Comparison of ENCODE assay signal across 12 cellular contexts in the genomic region with DNA sequence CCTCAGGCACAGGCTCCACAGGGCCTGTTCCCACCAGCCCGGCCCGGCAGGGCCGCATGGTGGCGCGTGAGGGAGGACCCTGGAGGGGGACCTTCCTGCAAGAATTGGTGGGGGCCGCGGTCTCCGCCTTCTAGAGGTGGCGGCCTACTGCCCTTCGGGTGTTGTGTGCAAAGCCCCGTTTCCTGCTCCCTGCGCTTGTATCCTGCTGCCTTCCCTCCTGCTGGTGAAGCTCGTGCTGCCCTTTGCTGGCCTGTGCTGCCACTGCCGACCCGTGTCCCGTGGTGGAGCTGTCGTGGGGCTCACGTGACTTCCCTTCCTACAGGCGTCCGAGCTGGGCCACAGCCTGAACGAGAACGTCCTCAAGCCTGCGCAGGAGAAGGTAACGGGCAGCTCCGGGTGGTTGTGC. TPM values are rescaled to one million over a fixed set of nuclear protein-coding genes. Genes with fewer than 3 reads are reported as not detected.
DNase-seq lines count a peak whose midpoint lies in the region; ATAC-seq, FAIRE-seq and TF ChIP-seq lines count a peak whose summit lies in the region.
"Had no signal": no experiment of that assay in that cellular context is flagged by ENCODE, and none has a peak within 500 bp of the region (broad histone marks: within the 10 kb centered on the region; RNA-seq: fewer than 3 reads in every experiment).

No MANE protein-coding gene starts in this region.

- peaks cover 3% of the 10 kb centered on the region for H3K36me3 Mint-ChIP-seq in activated naive CD4-positive, alpha-beta T cell treated with anti-CD3 and anti-CD28 coated beads for 36 hours (ENCODE audit: low read depth)
- H3K36me3 Mint-ChIP-seq in activated naive CD8-positive, alpha-beta T cell treated with anti-CD3 and anti-CD28 coated beads, Interleukin-2, amount 10 ng/mL, durations not matched to agents 7 days and 5 days: peaks cover 3% of the 10 kb centered on the region

- H3K4me3 ChIP-seq in NB4 (ENCODE audit: low read depth, low read length): peak overlapping the region; percentile 56
- H3K4me3 ChIP-seq in spleen: peak overlapping the region in 4 of 8 donors; percentile 9 to 62 (median 14)
- H3K4me3 ChIP-seq: pancreas, thyroid gland had no signal

- no peaks in the 10 kb centered on the region for H3K9me3 ChIP-seq in spleen
- H3K9me3 ChIP-seq: pancreas, thyroid gland had no signal

- no peak for DNase-seq in activated naive CD4-positive, alpha-beta T cell treated with anti-CD3 and anti-CD28 coated beads for 36 hours
- no peak for DNase-seq in activated naive CD4-positive, alpha-beta T cell treated with Interleukin-2 at 50 U/mL for 16 hours
- DNase-seq in NB4 (ENCODE audit: low read depth): peak; percentile 78
- no peak for DNase-seq in activated naive CD8-positive, alpha-beta T cell treated with anti-CD3 and anti-CD28 coated beads, Interleukin-2, amount 10 ng/mL, durations not matched to agents 7 days and 5 days
- DNase-seq in spleen: no peak
- no peak for DNase-seq in NCI-H2029 (lab: John Stamatoyannopoulos, UW)
- DNase-seq in H54 (ENCODE audit: insufficient read length, low spot score): no peak
- DNase-seq in DMS53 treated with DMSO at 0.1 percent for 48 hours (lab: John Stamatoyannopoulos, UW; ENCODE audit: unreplicated experiment): no peak

- no peak for TF ChIP-seq CTCF in NB4 (IDR thresholded peaks at IDR 0.05; ENCODE audit: low read depth, low read length)
- TF ChIP-seq CTCF in spleen (IDR thresholded peaks at IDR 0.05 in 8 of 11, conservative IDR thresholded peaks at IDR 0.05 in 3 of 11): no peak

- H3K4me1 ChIP-seq in spleen: peaks cover 0 to 19% (median 0%) of the 10 kb centered on the region in 6 donors
- H3K4me1 ChIP-seq: pancreas, thyroid gland had no signal

- peaks cover 2% of the 10 kb centered on the region for H3K4me1 Mint-ChIP-seq in activated naive CD4-positive, alpha-beta T cell treated with anti-CD3 and anti-CD28 coated beads for 36 hours (ENCODE audit: low read depth)
- peaks cover 2% of the 10 kb centered on the region for H3K4me1 Mint-ChIP-seq in activated naive CD8-positive, alpha-beta T cell treated with anti-CD3 and anti-CD28 coated beads, Interleukin-2, amount 10 ng/mL, durations not matched to agents 7 days and 5 days
- H3K4me1 Mint-ChIP-seq: mesothelial cell of epicardium had no signal

- POLR2A ChIA-PET in activated naive CD8-positive, alpha-beta T cell treated with anti-CD3 and anti-CD28 coated beads, Interleukin-2, amount 10 ng/mL, durations not matched to agents 7 days and 5 days (lab: Charles Lee): interaction anchor here (0.6 kb wide), 1 partner anchor 9 kb away, joined by 3 read pairs; no protein-coding TSS in a partner anchor

- H3K27ac ChIP-seq in spleen: peak overlapping the region in 6 of 8 donors; percentile 39 to 77 (median 48)
- H3K27ac ChIP-seq: pancreas had no signal

- FAIRE-seq in H54 (lab: Jason Lieb, UNC): no peak
- FAIRE-seq: pancreas had no signal

- TF ChIP-seq POLR2A in NB4 (IDR thresholded peaks at IDR 0.05; ENCODE audit: extremely low read depth, insufficient read length) (peak; percentile 29), spleen (IDR thresholded peaks at IDR 0.05) (no peak), H54 (IDR thresholded peaks at IDR 0.05; ENCODE audit: low read depth, low read length) (no peak)

- H3K27ac Mint-ChIP-seq in activated naive CD4-positive, alpha-beta T cell treated with anti-CD3 and anti-CD28 coated beads for 36 hours: peak overlapping the region; percentile 61
- peak overlapping the region; percentile 75 for H3K27ac Mint-ChIP-seq in activated naive CD8-positive, alpha-beta T cell treated with anti-CD3 and anti-CD28 coated beads, Interleukin-2, amount 10 ng/mL, durations not matched to agents 7 days and 5 days
- H3K27ac Mint-ChIP-seq: mesothelial cell of epicardium had no signal

- no peaks in the 10 kb centered on the region for H3K27me3 Mint-ChIP-seq in activated naive CD4-positive, alpha-beta T cell treated with anti-CD3 and anti-CD28 coated beads for 36 hours (ENCODE audit: low read depth)
- no peaks in the 10 kb centered on the region for H3K27me3 Mint-ChIP-seq in activated naive CD8-positive, alpha-beta T cell treated with anti-CD3 and anti-CD28 coated beads, Interleukin-2, amount 10 ng/mL, durations not matched to agents 7 days and 5 days

- H3K27me3 ChIP-seq in spleen (replicated peaks in 1 of 7): no peaks in the 10 kb centered on the region
- H3K27me3 ChIP-seq: pancreas, thyroid gland had no signal

- H3K4me3 Mint-ChIP-seq in activated naive CD4-positive, alpha-beta T cell treated with anti-CD3 and anti-CD28 coated beads for 36 hours: peak overlapping the region; percentile 74
- H3K4me3 Mint-ChIP-seq in activated naive CD8-positive, alpha-beta T cell treated with anti-CD3 and anti-CD28 coated beads, Interleukin-2, amount 10 ng/mL, durations not matched to agents 7 days and 5 days: peak overlapping the region; percentile 65
- H3K4me3 Mint-ChIP-seq: mesothelial cell of epicardium had no signal

- intact Hi-C loops in activated naive CD4-positive, alpha-beta T cell treated with anti-CD3 and anti-CD28 coated beads for 36 hours (cut with micrococcal nuclease): no loop called here
- intact Hi-C loops in spleen (cut with DNase I; ENCODE audit: low total_unique reads): no loop called here

- H3K9me3 Mint-ChIP-seq in activated naive CD4-positive, alpha-beta T cell treated with anti-CD3 and anti-CD28 coated beads for 36 hours: no peaks in the 10 kb centered on the region
- H3K9me3 Mint-ChIP-seq in activated naive CD8-positive, alpha-beta T cell treated with anti-CD3 and anti-CD28 coated beads, Interleukin-2, amount 10 ng/mL, durations not matched to agents 7 days and 5 days: no peaks in the 10 kb centered on the region
- H3K9me3 Mint-ChIP-seq: mesothelial cell of epicardium had no signal

- 77 to 85% (median 79%) methylated on average over 10 to 25 of the region's 25 CpGs for WGBS in spleen, 5 donors

- peak; percentile 23 for ATAC-seq in activated naive CD8-positive, alpha-beta T cell treated with anti-CD3 and anti-CD28 coated beads, Interleukin-2, amount 10 ng/mL, durations not matched to agents 7 days and 5 days (ENCODE audit: low read depth)
- ATAC-seq: pancreas had no signal

- H3K36me3 ChIP-seq in spleen: peaks cover 0 to 100% (median 87%) of the 10 kb centered on the region in 6 donors

- CTCF ChIA-PET in activated naive CD4-positive, alpha-beta T cell treated with anti-CD3 and anti-CD28 coated beads for 36 hours (lab: Charles Lee): interaction anchor here (1.6 kb wide), 1 partner anchor 61 kb away, joined by 5 read pairs; no protein-coding TSS in a partner anchor

RNA-seq across cellular contexts. Expression of a gene that starts 8.4 kb away (rescaled TPM):
- total RNA-seq in activated naive CD4-positive, alpha-beta T cell treated with anti-CD3 and anti-CD28 coated beads for 36 hours: under 1 TPM in 1 of 2 experiments, not detected in 1; 0.05 TPM
- under 1 TPM in 1 of 2 experiments, not detected in 1; 0.26 TPM for total RNA-seq in activated naive CD8-positive, alpha-beta T cell treated with anti-CD3 and anti-CD28 coated beads, Interleukin-2, amount 10 ng/mL, durations not matched to agents 7 days and 5 days
- total RNA-seq in spleen: 1 to 10 TPM in 2 of 7 donors, under 1 TPM in 3, not detected in 2; 0.23 to 2.1 (median 0.77) TPM
- polyA plus RNA-seq in spleen: under 1 TPM; 0.12 to 0.77 (median 0.43) TPM
- total RNA-seq: pancreas had no signal

RNA-seq across cellular contexts. Expression of a gene that starts 11.9 kb away (rescaled TPM):
- 10 to 100 TPM; 82.4 to 89.4 TPM for total RNA-seq in activated naive CD4-positive, alpha-beta T cell treated with anti-CD3 and anti-CD28 coated beads for 36 hours
- total RNA-seq in activated naive CD8-positive, alpha-beta T cell treated with anti-CD3 and anti-CD28 coated beads, Interleukin-2, amount 10 ng/mL, durations not matched to agents 7 days and 5 days: 10 to 100 TPM; 86.1 to 87.6 TPM
- 100 to 1,000 TPM in 3 of 7 donors, 10 to 100 TPM in 4; 51.9 to 105 (median 91.7) TPM for total RNA-seq in spleen
- polyA plus RNA-seq in spleen: 100 to 1,000 TPM in 2 of 3 donors, 10 to 100 TPM in 1; 44.4 to 165 (median 112) TPM

RNA-seq across cellular contexts. Expression of a gene that starts 30.3 kb away (rescaled TPM):
- not detected for total RNA-seq in activated naive CD4-positive, alpha-beta T cell treated with anti-CD3 and anti-CD28 coated beads for 36 hours
- not detected for total RNA-seq in activated naive CD8-positive, alpha-beta T cell treated with anti-CD3 and anti-CD28 coated beads, Interleukin-2, amount 10 ng/mL, durations not matched to agents 7 days and 5 days
- total RNA-seq in spleen: not detected
- polyA plus RNA-seq in spleen: under 1 TPM in 1 of 3 donors, not detected in 2; 0.09 TPM
- total RNA-seq: MCF 10A, pancreas had no signal

RNA-seq across cellular contexts. Expression of a gene that starts 48.8 kb away (rescaled TPM):
- total RNA-seq in activated naive CD4-positive, alpha-beta T cell treated with anti-CD3 and anti-CD28 coated beads for 36 hours: not detected
- not detected for total RNA-seq in activated naive CD8-positive, alpha-beta T cell treated with anti-CD3 and anti-CD28 coated beads, Interleukin-2, amount 10 ng/mL, durations not matched to agents 7 days and 5 days
- 1 to 10 TPM in 3 of 7 donors, under 1 TPM in 2, not detected in 2; 0.40 to 1.3 (median 1.0) TPM for total RNA-seq in spleen
- 1 to 10 TPM; 1.1 to 2.9 (median 1.4) TPM for polyA plus RNA-seq in spleen
- total RNA-seq: MCF 10A, pancreas, thyroid gland had no signal
